12 cellular contexts compared by ENCODE assay signal in genomic region chr17:72270530-72270929, GRCh38.
A peak's percentile ranks its signal among the peaks of the same experiment; 100 is the strongest.
DNase-seq lines count a peak whose midpoint lies in the region; ATAC-seq and TF ChIP-seq lines count a peak whose summit lies in the region.
"Had no signal": no experiment of that assay in that cellular context is flagged by ENCODE, and none has a peak within 500 bp of the region (broad histone marks: within the 10 kb centered on the region; RNA-seq: fewer than 3 reads in every experiment).

No MANE protein-coding gene starts in this region.

- peaks cover 11% of the 10 kb centered on the region for H3K4me1 Mint-ChIP-seq in neural progenitor cell

- no peaks in the 10 kb centered on the region for H3F3A ChIP-seq in neural progenitor cell (ENCODE audit: low read depth)

- H3K27me3 ChIP-seq in lung (ENCODE audit: control insufficient read depth, insufficient read depth) (no peaks in the 10 kb centered on the region), neural progenitor cell (no peaks in the 10 kb centered on the region), Karpas-422 (ENCODE audit: low read length) (no peaks in the 10 kb centered on the region)

- H4K20me1 ChIP-seq in neural progenitor cell (ENCODE audit: low read depth), result no peaks in the 10 kb centered on the region
- H4K20me1 ChIP-seq in Karpas-422 (ENCODE audit: insufficient read depth, low read depth, low read length), result no peaks in the 10 kb centered on the region

- H2AFZ ChIP-seq in neural progenitor cell (replicated peaks) (no peak overlapping the region), Karpas-422 (ENCODE audit: low read length) (no peak overlapping the region)

- peaks cover 5% of the 10 kb centered on the region for H3K27me3 Mint-ChIP-seq in neural progenitor cell (ENCODE audit: insufficient read depth, low read depth)

- H3K79me2 ChIP-seq in neural progenitor cell (ENCODE audit: low read depth) (no peaks in the 10 kb centered on the region), Karpas-422 (ENCODE audit: low read length) (no peaks in the 10 kb centered on the region)

- H3K9me3 ChIP-seq in lung (ENCODE audit: control insufficient read depth in 2 of 2, insufficient read depth in 1 of 2, low read length in 1 of 2) (peaks cover 0 to 3% of the 10 kb centered on the region in 2 donors), neural progenitor cell (ENCODE audit: low read depth) (no peaks in the 10 kb centered on the region), Karpas-422 (ENCODE audit: low read length) (no peaks in the 10 kb centered on the region)

- H3K9me2 ChIP-seq in Karpas-422 (replicated peaks; ENCODE audit: insufficient read depth, low read length), result no peaks in the 10 kb centered on the region

- no peak overlapping the region for H3K4me2 ChIP-seq in neural progenitor cell
- no peak overlapping the region for H3K4me2 ChIP-seq in Karpas-422 (ENCODE audit: low read depth, low read length, poor library complexity, severe bottlenecking)

- H3K36me3 Mint-ChIP-seq in neural progenitor cell, result no peaks in the 10 kb centered on the region
- H3K36me3 Mint-ChIP-seq: activated naive CD8-positive, alpha-beta T cell; CD8-positive, alpha-beta T cell had no signal

- no peak for ATAC-seq in lung (ENCODE audit: insufficient read depth, low FRiP score)
- ATAC-seq: CD8-positive, alpha-beta T cell had no signal

- H3K27ac ChIP-seq in VCaP (peak overlapping the region; percentile 53), lung (ENCODE audit: low read depth in 1 of 2, low read length in 1 of 2) (no peak overlapping the region), neural progenitor cell (no peak overlapping the region), Karpas-422 (ENCODE audit: low read length) (no peak overlapping the region)
- H3K27ac ChIP-seq: thoracic aorta had no signal

- no peak overlapping the region for H3K4me3 Mint-ChIP-seq in neural progenitor cell
- H3K4me3 Mint-ChIP-seq: activated naive CD8-positive, alpha-beta T cell; CD8-positive, alpha-beta T cell had no signal

- no peak overlapping the region for H3K9ac ChIP-seq in neural progenitor cell
- H3K9ac ChIP-seq in Karpas-422 (ENCODE audit: low read length), result no peak overlapping the region

- H3K4me3 ChIP-seq in lung (no peak overlapping the region), neural progenitor cell (no peak overlapping the region), Karpas-422 (ENCODE audit: low read length) (no peak overlapping the region)
- H3K4me3 ChIP-seq: thoracic aorta had no signal

- peak; percentile 58 for DNase-seq in DMS153 (lab: John Stamatoyannopoulos, UW)
- peak; percentile 9 for DNase-seq in NCI-H1694 (lab: John Stamatoyannopoulos, UW)
- DNase-seq in lung (ENCODE audit: low spot score), result peak; percentile 48
- no peak for DNase-seq in neural progenitor cell (ENCODE audit: low spot score)
- DNase-seq in SW480 (ENCODE audit: low spot score), result no peak
- DNase-seq in glomerular visceral epithelial cell (ENCODE audit: extremely low spot score), result no peak
- no peak for DNase-seq in Karpas-422
- DNase-seq: activated CD4-positive, alpha-beta T cell treated with anti-CD3 and anti-CD28 coated beads for 1 hour; CD8-positive, alpha-beta T cell had no signal

- H3K27ac Mint-ChIP-seq in neural progenitor cell, result no peak overlapping the region
- H3K27ac Mint-ChIP-seq: activated naive CD8-positive, alpha-beta T cell; CD8-positive, alpha-beta T cell had no signal

- no peak for TF ChIP-seq CTCF in VCaP (conservative IDR thresholded peaks at IDR 0.05)
- TF ChIP-seq CTCF in lung (IDR thresholded peaks at IDR 0.05; ENCODE audit: control extremely low read depth, extremely low read depth), result no peak
- TF ChIP-seq CTCF in neural progenitor cell (IDR thresholded peaks at IDR 0.05), result no peak

- WGBS in lung, 2 donors, result 53 to 69% methylated on average over 5 of the region's 5 CpGs

- peaks cover 2% of the 10 kb centered on the region for H3K9me3 Mint-ChIP-seq in neural progenitor cell
- H3K9me3 Mint-ChIP-seq: CD8-positive, alpha-beta T cell had no signal

- H3K4me1 ChIP-seq in lung (ENCODE audit: control insufficient read depth in 2 of 2, insufficient read depth in 2 of 2, low read length in 2 of 2) (no peaks in the 10 kb centered on the region), neural progenitor cell (peaks cover 25% of the 10 kb centered on the region), Karpas-422 (ENCODE audit: low read length) (peaks cover 22% of the 10 kb centered on the region)

- H3K36me3 ChIP-seq in lung (ENCODE audit: control insufficient read depth in 2 of 2, insufficient read depth in 2 of 2, low read length in 2 of 2) (no peaks in the 10 kb centered on the region), neural progenitor cell (no peaks in the 10 kb centered on the region), Karpas-422 (ENCODE audit: insufficient read depth, low read length) (no peaks in the 10 kb centered on the region)
- H3K36me3 ChIP-seq: thoracic aorta had no signal

Comparison
In these comparisons a context has a peak if more than half of its experiments do, and no peak if none do; other contexts are left out.
1. DNase-seq: peak in DMS153 (single experiment), NCI-H1694 (single experiment) and lung (single experiment); none in neural progenitor cell (single experiment), SW480 (single experiment), glomerular visceral epithelial cell (single experiment) and Karpas-422 (single experiment).